18 cellular contexts compared by ENCODE assay signal in genomic region chr10:123759496-123760070, GRCh38.
A peak's percentile ranks its signal among the peaks of the same experiment; 100 is the strongest.
DNase-seq lines count a peak whose midpoint lies in the region; ATAC-seq, FAIRE-seq and TF ChIP-seq lines count a peak whose summit lies in the region.
"Had no signal": no experiment of that assay in that cellular context is flagged by ENCODE, and none has a peak within 500 bp of the region (broad histone marks: within the 10 kb centered on the region; RNA-seq: fewer than 3 reads in every experiment).

No MANE protein-coding gene starts in this region.

- WGBS in HepG2 (ENCODE audit: low lambda C conversion rate), result 18% methylated on average over 5 of the region's 8 CpGs
- WGBS in right lobe of liver (ENCODE audit: insufficient coverage, low coverage, low lambda C conversion rate, missing lambda C conversion rate), result 45% methylated on average over 7 of the region's 8 CpGs

- peak; percentile 71 for ATAC-seq in HepG2
- ATAC-seq in right lobe of liver, result no peak
- peak; percentile 74 for ATAC-seq in mucosa of descending colon
- ATAC-seq: Right ventricle myocardium inferior, SK-N-SH treated with all-trans-retinoic acid at 6 μM for 48 hours had no signal

- no peak overlapping the region for H3K9ac ChIP-seq in HepG2 (ENCODE audit: insufficient read depth, low read depth, low read length)

- H3K4me3 ChIP-seq in HepG2 (replicated peaks in 1 of 3; ENCODE audit: insufficient read depth in 1 of 3, low read depth in 2 of 3, low read length in 3 of 3), result no peak overlapping the region
- no peak overlapping the region for H3K4me3 ChIP-seq in right lobe of liver
- no peak overlapping the region for H3K4me3 ChIP-seq in mucosa of descending colon
- H3K4me3 ChIP-seq: MG63 had no signal

- CTCF ChIA-PET in HepG2 (lab: Yijun Ruan, JAX; ENCODE audit: low intra/inter-chr PET ratio, low total read pairs), result no interaction called here

- no peak for TF ChIP-seq POLR2A in HepG2 (IDR thresholded peaks at IDR 0.05; ENCODE audit: insufficient read depth in 1 of 2, low read depth in 2 of 2, low read length in 2 of 2)
- TF ChIP-seq POLR2A in right lobe of liver (IDR thresholded peaks at IDR 0.05), result no peak

- TF ChIP-seq RAD21 in HepG2 (CRISPR knock-in tag; IDR thresholded peaks at IDR 0.05), result no peak

- no peak overlapping the region for H3K4me2 ChIP-seq in HepG2 (ENCODE audit: low read depth, low read length)

- intact Hi-C loops in HepG2 (cut with micrococcal nuclease; ENCODE audit: unreplicated experiment), result no loop called here
- intact Hi-C loops in right lobe of liver (cut with DNase I), result no loop called here
- intact Hi-C loops in mucosa of descending colon (cut with DNase I, micrococcal nuclease), result no loop called here

- no peak overlapping the region for H2AFZ ChIP-seq in HepG2 (ENCODE audit: low read length)

- TF ChIP-seq EP300 in HepG2 (IDR thresholded peaks at IDR 0.05; ENCODE audit: low read depth in 2 of 2, low read length in 2 of 2) (no peak), HepG2 (CRISPR knock-in tag; IDR thresholded peaks at IDR 0.05; ENCODE audit: borderline replicate concordance) (no peak)

- H3K9me3 ChIP-seq in HepG2 (ENCODE audit: low read length), result no peaks in the 10 kb centered on the region
- H3K9me3 ChIP-seq in right lobe of liver, result no peaks in the 10 kb centered on the region
- H3K9me3 ChIP-seq in mucosa of descending colon, result no peaks in the 10 kb centered on the region
- H3K9me3 ChIP-seq: Caco-2, MG63 had no signal

- peak overlapping the region in 4 of 5 experiments; percentile 39 to 86 (median 52) for H3K27ac Mint-ChIP-seq in brain
- peak overlapping the region; percentile 96 for H3K27ac Mint-ChIP-seq in type B pancreatic cell
- H3K27ac Mint-ChIP-seq: CD14-positive monocyte had no signal

- DNase-seq in HepG2 (ENCODE audit: low spot score) (no peak), right lobe of liver (no peak), mucosa of descending colon (no peak), type B pancreatic cell (ENCODE audit: extremely low spot score, unreplicated experiment) (no peak), NCI-H2196 (lab: John Stamatoyannopoulos, UW; ENCODE audit: unreplicated experiment) (no peak), activated T-cell treated with anti-CD3 and anti-CD28 coated beads for 4 hours (no peak), D721Med (ENCODE audit: insufficient read length, low spot score) (no peak)
- DNase-seq: Caco-2, GF-D8, MG63, NCI-H1092 treated with DMSO at 0.1 percent for 48 hours, NCI-H187, NCI-H226, NCI-H69 had no signal

- H3K4me1 ChIP-seq in HepG2 (ENCODE audit: insufficient read depth, low read length), result peaks cover 11% of the 10 kb centered on the region; the same call in 1 of the 2 replicates
- H3K4me1 ChIP-seq in right lobe of liver, result no peaks in the 10 kb centered on the region
- peaks cover 4% of the 10 kb centered on the region for H3K4me1 ChIP-seq in mucosa of descending colon (ENCODE audit: low read depth)

- H3K4me3 Mint-ChIP-seq in brain, result peak overlapping the region in 2 of 5 experiments; percentile 2 to 25
- peak overlapping the region; percentile 42 for H3K4me3 Mint-ChIP-seq in type B pancreatic cell
- H3K4me3 Mint-ChIP-seq: CD14-positive monocyte had no signal

- in situ Hi-C loops in HepG2 (cut with HindIII; ENCODE audit: extremely low pct_ligation_motif_present, low pct_unique_long_range_greater_than_20kb), result no loop called here

- POLR2A ChIA-PET in HepG2 (lab: Yijun Ruan, JAX), result no interaction called here

- no TSS peak for BruUV-seq in HepG2 (replicated peaks; lab: Mats Ljungman, UMichigan)

- peaks cover 13% of the 10 kb centered on the region for H3K27me3 Mint-ChIP-seq in brain
- peaks cover 15% of the 10 kb centered on the region for H3K27me3 Mint-ChIP-seq in type B pancreatic cell

- H4K20me1 ChIP-seq in HepG2 (ENCODE audit: insufficient read depth, low read length), result no peaks in the 10 kb centered on the region

- H3K27ac ChIP-seq in HepG2 (ENCODE audit: extremely low read length, insufficient read depth, low read length) (no peak overlapping the region), right lobe of liver (no peak overlapping the region)

- no peak for TF ChIP-seq CTCF in HepG2 (CRISPR knock-in tag; IDR thresholded peaks at IDR 0.05)
- no peak for TF ChIP-seq CTCF in right lobe of liver (IDR thresholded peaks at IDR 0.05)
- TF ChIP-seq CTCF in brain (conservative IDR thresholded peaks at IDR 0.05), result no peak
- no peak for TF ChIP-seq CTCF in mucosa of descending colon (IDR thresholded peaks at IDR 0.05)
- no peak for TF ChIP-seq CTCF in type B pancreatic cell (conservative IDR thresholded peaks at IDR 0.05)
- TF ChIP-seq CTCF in D721Med (IDR thresholded peaks at IDR 0.05; ENCODE audit: insufficient read depth, missing control alignments), result no peak

- FAIRE-seq in HepG2 (lab: Jason Lieb, UNC) (no peak), D721Med (lab: Jason Lieb, UNC) (no peak)

- H3K4me1 Mint-ChIP-seq in brain (peaks cover 18% of the 10 kb centered on the region), type B pancreatic cell (ENCODE audit: unreplicated experiment) (peaks cover 6% of the 10 kb centered on the region)
- H3K4me1 Mint-ChIP-seq: CD14-positive monocyte had no signal

- H3K27me3 ChIP-seq in HepG2 (ENCODE audit: control insufficient read depth in 1 of 2, insufficient read depth in 2 of 2, low read length in 2 of 2), result peaks cover 7 to 34% of the 10 kb centered on the region in 2 experiments
- no peaks in the 10 kb centered on the region for H3K27me3 ChIP-seq in right lobe of liver

- H3K36me3 Mint-ChIP-seq in brain, result no peaks in the 10 kb centered on the region
- no peaks in the 10 kb centered on the region for H3K36me3 Mint-ChIP-seq in type B pancreatic cell
- H3K36me3 Mint-ChIP-seq: CD14-positive monocyte had no signal

- H3K79me2 ChIP-seq in HepG2 (ENCODE audit: insufficient read depth, low read length), result no peaks in the 10 kb centered on the region

- no peaks in the 10 kb centered on the region for H3K36me3 ChIP-seq in HepG2 (replicated peaks in 1 of 2; ENCODE audit: control insufficient read depth in 1 of 2, insufficient read depth in 2 of 2, low read length in 2 of 2)
- no peaks in the 10 kb centered on the region for H3K36me3 ChIP-seq in right lobe of liver
- H3K36me3 ChIP-seq in mucosa of descending colon (ENCODE audit: low read depth), result no peaks in the 10 kb centered on the region
- H3K36me3 ChIP-seq: MG63 had no signal

- no peaks in the 10 kb centered on the region for H3K9me3 Mint-ChIP-seq in brain
- H3K9me3 Mint-ChIP-seq in type B pancreatic cell, result no peaks in the 10 kb centered on the region
- H3K9me3 Mint-ChIP-seq: CD14-positive monocyte had no signal

TF ChIP-seq in HepG2, 621 proteins besides CTCF, POLR2A, EP300 and RAD21:
- TF ChIP-seq ZNF33B (CRISPR knock-in tag; IDR thresholded peaks at IDR 0.05) (no peak), DMAP1 (CRISPR knock-in tag; IDR thresholded peaks at IDR 0.05) (no peak), SP5 (CRISPR knock-in tag; IDR thresholded peaks at IDR 0.05; ENCODE audit: borderline replicate concordance, low read depth) (0 out of 2 replicates have a peak, but pooled peaks have one; percentile 9), JARID2 (CRISPR knock-in tag; IDR thresholded peaks at IDR 0.05; ENCODE audit: insufficient replicate concordance) (no peak), ZNF777 (CRISPR knock-in tag; IDR thresholded peaks at IDR 0.05) (no peak), CAMTA2 (CRISPR knock-in tag; IDR thresholded peaks at IDR 0.05; ENCODE audit: borderline replicate concordance) (no peak), ZNF768 (CRISPR knock-in tag; IDR thresholded peaks at IDR 0.05) (peak; percentile 31; the same call in 1 of the 2 replicates), ZNF652 (CRISPR knock-in tag; IDR thresholded peaks at IDR 0.05; ENCODE audit: borderline replicate concordance, low read depth) (peak; percentile 76; the same call in 1 of the 2 replicates), HNF4A (CRISPR knock-in tag; IDR thresholded peaks at IDR 0.05) (peak; percentile 42), EZH2 (conservative IDR thresholded peaks at IDR 0.05; ENCODE audit: low read depth, low read length) (no peak), NR2F6 (IDR thresholded peaks at IDR 0.05) (no peak), NR2F6 (CRISPR knock-in tag; IDR thresholded peaks at IDR 0.05) (no peak), RELA (CRISPR knock-in tag; IDR thresholded peaks at IDR 0.05) (no peak)
TF ChIP-seq in HepG2: peak in this region for 4.

Comparison
In these comparisons a context has a peak if more than half of its experiments do, and no peak if none do; other contexts are left out.
1. ATAC-seq: peak in HepG2 (single experiment) and mucosa of descending colon (single experiment); none in right lobe of liver (0 of 4).